In the genomic region with DNA sequence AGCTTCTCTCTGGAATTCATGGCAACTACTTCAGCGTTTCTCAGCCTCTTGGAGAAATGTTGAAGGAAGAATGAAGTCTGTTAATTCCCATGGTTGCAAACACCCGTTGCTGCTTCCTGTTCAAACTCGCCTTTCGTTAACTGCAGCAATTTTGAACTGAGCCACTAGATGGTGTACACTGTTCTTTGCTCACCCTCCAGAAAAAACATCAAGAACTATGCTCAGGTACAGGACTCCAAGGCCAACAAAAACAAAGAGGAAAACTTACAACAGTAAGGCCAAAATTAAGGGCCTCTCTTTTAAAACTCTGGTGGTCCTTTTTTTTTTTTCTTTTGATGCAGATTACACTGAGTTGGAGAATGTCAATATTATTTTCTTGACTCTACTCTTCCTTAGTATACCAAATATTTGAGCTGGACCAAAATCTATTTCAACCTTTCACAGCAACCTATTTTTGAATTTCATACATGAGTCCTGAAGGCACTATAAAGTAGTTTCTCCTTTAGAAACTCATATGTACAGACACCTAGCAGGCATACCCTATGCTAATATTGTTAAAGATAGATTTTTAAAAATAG, we compare ENCODE assay signal across 8 cellular contexts. TPM values are rescaled to one million over a fixed set of nuclear protein-coding genes. Genes with fewer than 3 reads are reported as not detected.
DNase-seq lines count a peak whose midpoint lies in the region; ATAC-seq, FAIRE-seq and TF ChIP-seq lines count a peak whose summit lies in the region.

No MANE protein-coding gene starts in this region.

- H3F3A ChIP-seq in PC-9 (ENCODE audit: insufficient read depth, low read depth) = no peaks in the 10 kb centered on the region

- H3K27me3 ChIP-seq in PC-9 (ENCODE audit: insufficient read depth, low read depth) (no peaks in the 10 kb centered on the region), lower lobe of right lung (ENCODE audit: low read depth) (no peaks in the 10 kb centered on the region)

- TF ChIP-seq CTCF in HFFc6 (IDR thresholded peaks at IDR 0.05) (peak; percentile 59; the same call in 1 of the 2 replicates), PC-9 (conservative IDR thresholded peaks at IDR 0.05) (peak; percentile 70), lower lobe of right lung (IDR thresholded peaks at IDR 0.05) (peak; percentile 59)

- H3K9me2 ChIP-seq in PC-9 (ENCODE audit: insufficient read depth) = no peaks in the 10 kb centered on the region

- no peaks in the 10 kb centered on the region for H3K36me3 Mint-ChIP-seq in HFFc6 (ENCODE audit: low read depth)

- DNase-seq in AG08395 (ENCODE audit: low spot score) = peak; percentile 38
- peak; percentile 18 for DNase-seq in GM12891 (ENCODE audit: insufficient read length, low spot score)
- peak; percentile 10 for DNase-seq in HFFc6
- DNase-seq in M059J (ENCODE audit: low read depth) = peak; percentile 26
- peak in 1 of 2 experiments; percentile 4 for DNase-seq in PC-9
- DNase-seq in dermis blood vessel endothelial cell = peak; percentile 87
- DNase-seq in lower lobe of right lung = no peak
- DNase-seq in cerebellar nuclear complex (lab: John Stamatoyannopoulos, UW) = no peak

- no peak overlapping the region for H3K27ac Mint-ChIP-seq in HFFc6

- POLR2A ChIA-PET in PC-9 (lab: Charles Lee; ENCODE audit: unreplicated experiment) = no interaction called here

- peak; percentile 91 for FAIRE-seq in GM12891 (lab: Jason Lieb, UNC)

- intact Hi-C loops in PC-9 (cut with micrococcal nuclease; ENCODE audit: unreplicated experiment) = no loop called here
- intact Hi-C loops in lower lobe of right lung (cut with DNase I) = no loop called here

- TF ChIP-seq POLR2A in GM12891 (IDR thresholded peaks at IDR 0.05; ENCODE audit: low read depth, low read length) = no peak

- no peak overlapping the region for H3K4me2 ChIP-seq in PC-9

- ATAC-seq in lower lobe of right lung = peak; percentile 77 to 79

- H3K9me3 Mint-ChIP-seq in HFFc6 = peaks cover 10% of the 10 kb centered on the region

- no peak overlapping the region for H2AFZ ChIP-seq in PC-9

- H3K36me3 ChIP-seq in PC-9 (ENCODE audit: low read depth) (no peaks in the 10 kb centered on the region), lower lobe of right lung (no peaks in the 10 kb centered on the region)

- no peaks in the 10 kb centered on the region for H4K20me1 ChIP-seq in PC-9 (ENCODE audit: insufficient read depth)

- H3K27me3 Mint-ChIP-seq in HFFc6 (ENCODE audit: insufficient read depth) = no peaks in the 10 kb centered on the region; the same call in 1 of the 2 replicates

- H3K4me3 ChIP-seq in PC-9 = no peak overlapping the region
- no peak overlapping the region for H3K4me3 ChIP-seq in lower lobe of right lung

- no peaks in the 10 kb centered on the region for H3K4me1 Mint-ChIP-seq in HFFc6 (ENCODE audit: low read depth)

- CTCF ChIA-PET in PC-9 (lab: Charles Lee) = no interaction called here

- H3K9me3 ChIP-seq in PC-9 (ENCODE audit: insufficient read depth, low read depth) (no peaks in the 10 kb centered on the region), lower lobe of right lung (no peaks in the 10 kb centered on the region)

- no peak overlapping the region for H3K4me3 Mint-ChIP-seq in HFFc6

- H3K27ac ChIP-seq in PC-9 (no peak overlapping the region), lower lobe of right lung (no peak overlapping the region)

- BruUV-seq in PC-9 (replicated peaks; lab: Mats Ljungman, UMichigan) = no TSS peak

- H3K4me1 ChIP-seq in PC-9 (replicated peaks; ENCODE audit: insufficient read depth) (no peaks in the 10 kb centered on the region), lower lobe of right lung (no peaks in the 10 kb centered on the region)

- H3K79me2 ChIP-seq in PC-9 (ENCODE audit: low read depth) = no peaks in the 10 kb centered on the region

TF ChIP-seq in GM12891, 5 proteins besides CTCF, POLR2A, EP300 and RAD21:
- TF ChIP-seq PAX5 (IDR thresholded peaks at IDR 0.05; ENCODE audit: insufficient read depth, low read length, severe bottlenecking) (no peak), SPI1 (IDR thresholded peaks at IDR 0.05; ENCODE audit: low read depth, low read length) (no peak), POU2F2 (IDR thresholded peaks at IDR 0.05; ENCODE audit: low read depth, low read length) (no peak)

RNA-seq across cellular contexts. Expression of gene KLHL14, which starts 58.2 kb away (rescaled TPM):
- 0.22 TPM for polyA plus RNA-seq in GM12891 (2012; ENCODE audit: low read depth, missing spikeins)
- not detected for total RNA-seq in HFFc6 (2021; fragmentation: NEBNext Ultra II Directional; extraction: Animal tissue kit (Norgen Biotek cat#: 25700))
- total RNA-seq in M059J (2014; rRNA removed; shearing (Covaris generic)) = not detected in 2 replicates
- total RNA-seq in PC-9 (2021) (not detected in 2 replicates), dermis blood vessel endothelial cell (0.85 and 0.93 TPM in 2 replicates), lower lobe of right lung (0.24 TPM)

Comparison
In these comparisons a context has a peak if more than half of its experiments do, and no peak if none do; other contexts are left out.
1. DNase-seq: peak in AG08395 (single experiment), GM12891 (single experiment), HFFc6 (single experiment), M059J (single experiment) and dermis blood vessel endothelial cell (single experiment); none in lower lobe of right lung (single experiment) and cerebellar nuclear complex (0 of 2).
2. Peak in every context shown above with its lines, with median percentiles within 50 percentile points of each other: CTCF ChIP-seq.